Comparison of ENCODE assay signal across 9 cellular contexts in genomic region chr4:3462790-3463415, GRCh38. TPM values are rescaled to one million over a fixed set of nuclear protein-coding genes. Genes with fewer than 3 reads are reported as not detected.
DNase-seq lines count a peak whose midpoint lies in the region; ATAC-seq and TF ChIP-seq lines count a peak whose summit lies in the region.
"Had no signal": no experiment of that assay in that cellular context is flagged by ENCODE, and none has a peak within 500 bp of the region (broad histone marks: within the 10 kb centered on the region; RNA-seq: fewer than 3 reads in every experiment).

A gene with protein sequence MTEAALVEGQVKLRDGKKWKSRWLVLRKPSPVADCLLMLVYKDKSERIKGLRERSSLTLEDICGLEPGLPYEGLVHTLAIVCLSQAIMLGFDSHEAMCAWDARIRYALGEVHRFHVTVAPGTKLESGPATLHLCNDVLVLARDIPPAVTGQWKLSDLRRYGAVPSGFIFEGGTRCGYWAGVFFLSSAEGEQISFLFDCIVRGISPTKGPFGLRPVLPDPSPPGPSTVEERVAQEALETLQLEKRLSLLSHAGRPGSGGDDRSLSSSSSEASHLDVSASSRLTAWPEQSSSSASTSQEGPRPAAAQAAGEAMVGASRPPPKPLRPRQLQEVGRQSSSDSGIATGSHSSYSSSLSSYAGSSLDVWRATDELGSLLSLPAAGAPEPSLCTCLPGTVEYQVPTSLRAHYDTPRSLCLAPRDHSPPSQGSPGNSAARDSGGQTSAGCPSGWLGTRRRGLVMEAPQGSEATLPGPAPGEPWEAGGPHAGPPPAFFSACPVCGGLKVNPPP (plus strand): TSS chr4:3463306. CDS start chr4:3463376, 70 bp downstream.

- in situ Hi-C loops in IMR-90 (cut with MboI; ENCODE audit: low sequenced_read_pairs): no loop called here
- in situ Hi-C loops in G401 (cut with HindIII; ENCODE audit: low sequenced_read_pairs): no loop called here
- in situ Hi-C loops in brain microvascular endothelial cell (cut with HindIII; ENCODE audit: low pct_ligation_motif_present, low sequenced_read_pairs): no loop called here

- no peaks in the 10 kb centered on the region for H3K79me1 ChIP-seq in IMR-90 (ENCODE audit: low read depth in 1 of 2, low read length in 2 of 2)

- no peak for DNase-seq in IMR-90
- no peak for DNase-seq in cardiac fibroblast (ENCODE audit: low read depth in 2 of 2)
- DNase-seq in lower lobe of right lung: no peak
- no peak for DNase-seq in tibial nerve (ENCODE audit: low spot score in 2 of 2)
- no peak for DNase-seq in T-helper 2 cell
- DNase-seq in G401 (ENCODE audit: low spot score): no peak
- no peak for DNase-seq in brain microvascular endothelial cell
- DNase-seq: NCI-H524 treated with DMSO at 0.1 percent for 48 hours; stimulated activated naive CD4-positive, alpha-beta T cell treated with Interleukin-2 at 50 U/mL for 16 hours had no signal

- no peak within 1 kb of the TSS for H2BK15ac ChIP-seq in IMR-90 (ENCODE audit: low read depth, low read length)

- TF ChIP-seq CTCF in IMR-90 (conservative IDR thresholded peaks at IDR 0.05; ENCODE audit: low read depth, low read length) (no peak), cardiac fibroblast (IDR thresholded peaks at IDR 0.05; ENCODE audit: low read depth, low read length) (no peak), lower lobe of right lung (IDR thresholded peaks at IDR 0.05) (no peak), tibial nerve (IDR thresholded peaks at IDR 0.05) (no peak), brain microvascular endothelial cell (IDR thresholded peaks at IDR 0.05; ENCODE audit: low read depth, low read length, missing control alignments) (no peak)

- TF ChIP-seq POLR2A in IMR-90 (IDR thresholded peaks at IDR 0.05; ENCODE audit: low read depth, low read length): no peak
- TF ChIP-seq POLR2A in tibial nerve (IDR thresholded peaks at IDR 0.05): no peak

- H3K4me3 ChIP-seq in IMR-90 (ENCODE audit: insufficient read depth, low read depth, low read length) (peak within 1 kb of the TSS; percentile 39; the same call in 1 of the 2 replicates), cardiac fibroblast (replicated peaks in 1 of 2; ENCODE audit: low read depth in 2 of 2, low read length in 2 of 2) (peak within 1 kb of the TSS; percentile 10 to 19), lower lobe of right lung (peak within 1 kb of the TSS; percentile 50), tibial nerve (peak within 1 kb of the TSS in 3 of 4 donors; percentile 2 to 49 (median 33)), brain microvascular endothelial cell (ENCODE audit: low read depth, low read length) (no peak within 1 kb of the TSS)

- no peak for TF ChIP-seq RAD21 in IMR-90 (IDR thresholded peaks at IDR 0.05; ENCODE audit: low read length)

- POLR2A ChIA-PET in IMR-90 (lab: Charles Lee; ENCODE audit: unreplicated experiment): no interaction called here

- H3K4ac ChIP-seq in IMR-90 (ENCODE audit: low read depth, low read length): no peak within 1 kb of the TSS

- no peak within 1 kb of the TSS for H4K5ac ChIP-seq in IMR-90 (ENCODE audit: low read depth, low read length)

- H3K23ac ChIP-seq in IMR-90 (ENCODE audit: low read depth, low read length): no peak within 1 kb of the TSS

- TF ChIP-seq EP300 in tibial nerve (IDR thresholded peaks at IDR 0.05): no peak

- H2BK5ac ChIP-seq in IMR-90 (ENCODE audit: low read depth, low read length, poor library complexity, severe bottlenecking): no peak within 1 kb of the TSS

- intact Hi-C loops in IMR-90 (cut with micrococcal nuclease) (no loop called here), lower lobe of right lung (cut with DNase I) (no loop called here)

- H2BK20ac ChIP-seq in IMR-90 (ENCODE audit: low read depth, low read length): no peak within 1 kb of the TSS

- H3K9me1 ChIP-seq in IMR-90 (ENCODE audit: insufficient read depth, low read length): no peaks in the 10 kb centered on the region

- no peak within 1 kb of the TSS for H3K18ac ChIP-seq in IMR-90 (ENCODE audit: low read depth, low read length)

- H3K27ac ChIP-seq in IMR-90 (ENCODE audit: insufficient read depth, low read length) (no peak within 1 kb of the TSS), lower lobe of right lung (no peak within 1 kb of the TSS), tibial nerve (no peak within 1 kb of the TSS), brain microvascular endothelial cell (no peak within 1 kb of the TSS)

- H3K4me1 ChIP-seq in IMR-90 (ENCODE audit: control insufficient read depth, insufficient read depth, low read length) (no peaks in the 10 kb centered on the region), lower lobe of right lung (peaks cover 9% of the 10 kb centered on the region), tibial nerve (peaks cover 0 to 12% (median 3%) of the 10 kb centered on the region in 4 donors)

- peaks cover 56% of the 10 kb centered on the region for H3K27me3 ChIP-seq in IMR-90 (ENCODE audit: control insufficient read depth, insufficient read depth, low read length)
- peaks cover 34% of the 10 kb centered on the region for H3K27me3 ChIP-seq in lower lobe of right lung (ENCODE audit: low read depth)
- H3K27me3 ChIP-seq in tibial nerve: peaks cover 0 to 40% of the 10 kb centered on the region in 2 donors
- H3K27me3 ChIP-seq in brain microvascular endothelial cell (replicated peaks): peaks cover 23% of the 10 kb centered on the region

- no peak within 1 kb of the TSS for H3K9ac ChIP-seq in IMR-90 (ENCODE audit: low read depth, low read length)

- H2BK120ac ChIP-seq in IMR-90 (ENCODE audit: low read depth, low read length): no peak within 1 kb of the TSS

- H2AK9ac ChIP-seq in IMR-90 (replicated peaks; ENCODE audit: low read depth, low read length, poor library complexity): no peak within 1 kb of the TSS

- H3K56ac ChIP-seq in IMR-90 (ENCODE audit: extremely low read depth, insufficient read depth, low read length): no peak within 1 kb of the TSS

- no TSS peak for BruUV-seq in IMR-90 (replicated peaks; lab: Mats Ljungman, UMichigan)

- H3K9me3 ChIP-seq in IMR-90 (ENCODE audit: control insufficient read depth, insufficient read depth, low read length) (no peaks in the 10 kb centered on the region), lower lobe of right lung (no peaks in the 10 kb centered on the region), tibial nerve (no peaks in the 10 kb centered on the region)

- WGBS in IMR-90 (ENCODE audit: extremely low coverage in 2 of 2, insufficient read length in 1 of 2), 2 experiments: 10% methylated on average over 8 of the region's 44 CpGs; no CpG with 5 or more reads in 1 of the 2 experiments
- 6 to 29% methylated on average over 4 to 11 of the region's 44 CpGs for WGBS in tibial nerve, 2 donors

- ATAC-seq in IMR-90 (ENCODE audit: low read depth): peak; percentile 61
- peak; percentile 65 to 80 for ATAC-seq in lower lobe of right lung

- 0 out of 2 replicates have a peak, but pooled peaks cover under 1% of the 10 kb centered on the region for H4K20me1 ChIP-seq in IMR-90 (ENCODE audit: insufficient read depth, low read length)

- dilution Hi-C loops in IMR-90 (cut with HindIII; ENCODE audit: low sequenced_read_pairs, unreplicated experiment): no loop called here

- no peak within 1 kb of the TSS for H4K8ac ChIP-seq in IMR-90 (ENCODE audit: low read depth in 2 of 2, low read length in 2 of 2)

- no peak within 1 kb of the TSS for H2AK5ac ChIP-seq in IMR-90 (ENCODE audit: low read depth, low read length)

- CTCF ChIA-PET in IMR-90 (lab: Yijun Ruan, JAX): no interaction called here

- H3K36me3 ChIP-seq in IMR-90 (ENCODE audit: control insufficient read depth, insufficient read depth, low read length) (no peaks in the 10 kb centered on the region), lower lobe of right lung (no peaks in the 10 kb centered on the region), tibial nerve (no peaks in the 10 kb centered on the region), brain microvascular endothelial cell (replicated peaks) (no peaks in the 10 kb centered on the region)

- no peak within 1 kb of the TSS; the same call in 1 of the 2 replicates for H3K4me2 ChIP-seq in IMR-90 (ENCODE audit: low read depth, low read length)

- H3K14ac ChIP-seq in IMR-90 (replicated peaks; ENCODE audit: low read depth, low read length): no peak within 1 kb of the TSS

- no peak within 1 kb of the TSS for H4K91ac ChIP-seq in IMR-90 (ENCODE audit: insufficient read depth, low read depth, low read length)

- peak within 1 kb of the TSS; percentile 44 for H2AFZ ChIP-seq in IMR-90 (replicated peaks; ENCODE audit: low read length, poor library complexity)

TF ChIP-seq in IMR-90, 13 proteins besides CTCF, POLR2A, EP300 and RAD21:
- TF ChIP-seq RFX5 (IDR thresholded peaks at IDR 0.05; ENCODE audit: low read depth, low read length) (no peak), NFE2L2 (IDR thresholded peaks at IDR 0.05; ENCODE audit: low read depth, low read length) (no peak), MAFK (IDR thresholded peaks at IDR 0.05; ENCODE audit: low read depth, low read length) (no peak), BHLHE40 (IDR thresholded peaks at IDR 0.05; ENCODE audit: low read depth, low read length) (no peak), RCOR1 (IDR thresholded peaks at IDR 0.05; ENCODE audit: insufficient replicate concordance, low read length) (no peak), FOS (IDR thresholded peaks at IDR 0.05; ENCODE audit: low read depth, low read length) (no peak), MAZ (IDR thresholded peaks at IDR 0.05; ENCODE audit: borderline replicate concordance, low read depth, low read length) (no peak), SMC3 (IDR thresholded peaks at IDR 0.05; ENCODE audit: low read depth, low read length) (no peak)
- TF ChIP-seq, protein P1, sequence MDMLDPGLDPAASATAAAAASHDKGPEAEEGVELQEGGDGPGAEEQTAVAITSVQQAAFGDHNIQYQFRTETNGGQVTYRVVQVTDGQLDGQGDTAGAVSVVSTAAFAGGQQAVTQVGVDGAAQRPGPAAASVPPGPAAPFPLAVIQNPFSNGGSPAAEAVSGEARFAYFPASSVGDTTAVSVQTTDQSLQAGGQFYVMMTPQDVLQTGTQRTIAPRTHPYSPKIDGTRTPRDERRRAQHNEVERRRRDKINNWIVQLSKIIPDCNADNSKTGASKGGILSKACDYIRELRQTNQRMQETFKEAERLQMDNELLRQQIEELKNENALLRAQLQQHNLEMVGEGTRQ (IDR thresholded peaks at IDR 0.05; ENCODE audit: low read depth, low read length): no peak
TF ChIP-seq in IMR-90: peak in this region for 0.

RNA-seq across cellular contexts. Expression of the gene that starts here (rescaled TPM):
- total RNA-seq in IMR-90 (2012; rRNA removed): not detected in 2 replicates
- polyA plus RNA-seq in IMR-90 (2012; rRNA removed): not detected in 2 replicates
- 0.01 TPM in 1 of 2 replicates, not detected in the other for polyA plus RNA-seq in IMR-90 (2012; cell fraction: cytosol; rRNA removed)
- 0.10 and 0.12 TPM in 2 replicates for polyA plus RNA-seq in IMR-90 (2012; cell fraction: nucleus; rRNA removed; ENCODE audit: low replicate concordance)
- 4.0 TPM for total RNA-seq in lower lobe of right lung
- under 1 TPM in 1 of 4 donors, not detected in 3; 0.66 TPM for total RNA-seq in tibial nerve
- 2.8 TPM in 1 of 2 replicates, not detected in the other for total RNA-seq in G401 (2014; rRNA removed; shearing (Covaris generic))

Comparison
In these comparisons a context has a peak if more than half of its experiments do, and no peak if none do; other contexts are left out.
1. Peak in ATAC-seq and H3K4me3 ChIP-seq in IMR-90; RNA of the gene not detected or under 1 TPM.